ENCODE assay signal across 8 cellular contexts in the genomic region with DNA sequence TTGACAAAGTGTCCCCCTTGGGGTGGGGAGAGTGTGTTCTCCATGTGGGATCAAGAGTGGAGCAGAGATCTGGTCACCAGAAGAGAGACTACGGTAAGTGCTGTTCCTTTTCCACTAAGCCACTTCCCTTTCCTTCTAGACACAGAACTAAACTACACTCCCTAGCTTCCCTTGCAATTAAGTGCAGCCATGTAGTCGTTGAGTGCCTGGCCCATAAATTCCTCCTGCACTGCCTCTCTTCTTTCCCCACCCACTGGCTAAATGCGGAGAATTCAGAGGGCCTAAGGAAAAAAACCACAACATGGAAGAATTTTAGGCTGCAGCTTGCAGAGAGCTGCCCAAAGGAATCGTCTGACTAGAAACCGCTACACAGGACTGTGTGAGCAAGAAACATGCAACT. TPM values are rescaled to one million over a fixed set of nuclear protein-coding genes. Genes with fewer than 3 reads are reported as not detected.
DNase-seq lines count a peak whose midpoint lies in the region; ATAC-seq and TF ChIP-seq lines count a peak whose summit lies in the region.

No MANE protein-coding gene starts in this region.

- peak overlapping the region; percentile 55 for H3K4me3 Mint-ChIP-seq in Calu3 (ENCODE audit: low read depth, unreplicated experiment)
- peak overlapping the region; percentile 96 for H3K4me3 Mint-ChIP-seq in nephron progenitor cell

- peak overlapping the region; percentile 94 for H3K9ac ChIP-seq in Loucy (ENCODE audit: low read depth, low read length, poor library complexity, severe bottlenecking)

- H3K36me3 ChIP-seq in Loucy (ENCODE audit: insufficient read depth, low read length) (peaks cover 6% of the 10 kb centered on the region; the same call in 1 of the 2 replicates), gastroesophageal sphincter (peaks cover 0 to 16% of the 10 kb centered on the region in 2 donors)

- 50 to 63% methylated on average over 2 to 3 of the region's 5 CpGs for WGBS in gastroesophageal sphincter (ENCODE audit: low coverage in 1 of 2), 2 donors

- H3K27me3 Mint-ChIP-seq in Calu3 (ENCODE audit: unreplicated experiment) (no peaks in the 10 kb centered on the region), nephron progenitor cell (ENCODE audit: low read depth, poor library complexity) (peaks cover 5% of the 10 kb centered on the region)

- TF ChIP-seq EP300 in gastroesophageal sphincter (IDR thresholded peaks at IDR 0.05) = no peak

- TF ChIP-seq CTCF in Calu3 (IDR thresholded peaks at IDR 0.05; ENCODE audit: unreplicated experiment) (no peak), Loucy (conservative IDR thresholded peaks at IDR 0.05; ENCODE audit: low read length) (no peak), astrocyte of the spinal cord (IDR thresholded peaks at IDR 0.05; ENCODE audit: low read depth, low read length) (no peak), nephron progenitor cell (IDR thresholded peaks at IDR 0.05) (no peak), gastroesophageal sphincter (IDR thresholded peaks at IDR 0.05) (no peak)

- H3K36me3 Mint-ChIP-seq in Calu3 (ENCODE audit: insufficient read depth, unreplicated experiment) = peaks cover 33% of the 10 kb centered on the region
- H3K36me3 Mint-ChIP-seq in nephron progenitor cell (ENCODE audit: low read depth) = peaks cover 41% of the 10 kb centered on the region

- DNase-seq in Calu3 (no peak), astrocyte of the spinal cord (ENCODE audit: low read depth, low spot score) (peak; percentile 35), nephron progenitor cell (no peak), globus pallidus (ENCODE audit: low spot score) (no peak)
- no peak for DNase-seq in stimulated activated CD4-positive, alpha-beta T cell treated with anti-CD3 and anti-CD28 coated beads, Interleukin-12 subunit alpha, Interleukin-12 subunit beta, amount 100 ng/mL, for 4 hours

- H3K4me1 ChIP-seq in Loucy (ENCODE audit: insufficient read depth, low read length, poor library complexity, severe bottlenecking) (peaks cover 40% of the 10 kb centered on the region), gastroesophageal sphincter (peaks cover 7 to 47% (median 20%) of the 10 kb centered on the region in 3 donors)

- peak overlapping the region; percentile 97 for H3K4me3 ChIP-seq in Loucy (ENCODE audit: low read length, poor library complexity, severe bottlenecking)
- H3K4me3 ChIP-seq in astrocyte of the spinal cord (ENCODE audit: low read depth, low read length) = no peak overlapping the region
- no peak overlapping the region for H3K4me3 ChIP-seq in gastroesophageal sphincter

- ATAC-seq in gastroesophageal sphincter = no peak
- ATAC-seq in HG03342 (IDR thresholded peaks at IDR 0.05; ENCODE audit: unreplicated experiment) = no peak

- H3K4me2 ChIP-seq in Loucy (ENCODE audit: low read depth, low read length, poor library complexity, severe bottlenecking) = peak overlapping the region; percentile 95

- H3K4me1 Mint-ChIP-seq in Calu3 (ENCODE audit: low read depth, unreplicated experiment) (peaks cover 14% of the 10 kb centered on the region), nephron progenitor cell (peaks cover 50% of the 10 kb centered on the region)

- H3K9me3 ChIP-seq in Loucy (ENCODE audit: insufficient read depth, low read depth, low read length) = peaks cover 6% of the 10 kb centered on the region; the same call in 1 of the 2 replicates
- H3K9me3 ChIP-seq in gastroesophageal sphincter = no peaks in the 10 kb centered on the region

- peaks cover 11% of the 10 kb centered on the region for H4K20me1 ChIP-seq in Loucy (ENCODE audit: insufficient read depth, low read length, poor library complexity, severe bottlenecking)

- intact Hi-C loops in Calu3 (cut with micrococcal nuclease; ENCODE audit: unreplicated experiment) = loop anchor here (5.0 kb wide), 2 partner anchors 743 to 803 kb away; no protein-coding TSS in a partner anchor

- H3K27ac ChIP-seq in gastroesophageal sphincter = no peak overlapping the region

- TF ChIP-seq POLR2A in gastroesophageal sphincter (IDR thresholded peaks at IDR 0.05) = no peak

- H3K79me2 ChIP-seq in Loucy (ENCODE audit: insufficient read depth, low read length) = peaks cover 42% of the 10 kb centered on the region

- H3F3A ChIP-seq in Loucy (ENCODE audit: low read depth) = no peaks in the 10 kb centered on the region

- CTCF ChIA-PET in Calu3 (lab: Charles Lee) = no interaction called here

- no TSS peak for BruUV-seq in Calu3 (replicated peaks; lab: Mats Ljungman, UMichigan)

- H3K27me3 ChIP-seq in Loucy (ENCODE audit: insufficient read depth, low read length, poor library complexity, severe bottlenecking) = no peaks in the 10 kb centered on the region
- H3K27me3 ChIP-seq in gastroesophageal sphincter = no peaks in the 10 kb centered on the region

- H2AFZ ChIP-seq in Loucy (ENCODE audit: low read length) = no peak overlapping the region

- H3K9me3 Mint-ChIP-seq in Calu3 (ENCODE audit: low read depth, unreplicated experiment) (peaks cover 4% of the 10 kb centered on the region), nephron progenitor cell (peaks cover 34% of the 10 kb centered on the region)

- in situ Hi-C loops in astrocyte of the spinal cord (cut with HindIII; ENCODE audit: low sequenced_read_pairs) = no loop called here

- H3K27ac Mint-ChIP-seq in Calu3 (ENCODE audit: unreplicated experiment) (no peak overlapping the region), nephron progenitor cell (peak overlapping the region; percentile 44)

- no peaks in the 10 kb centered on the region for H3K9me2 ChIP-seq in Loucy (replicated peaks; ENCODE audit: low read depth, low read length)

RNA-seq across cellular contexts. Expression of a gene that starts 1.5 kb away (rescaled TPM):
- total RNA-seq in Calu3 (2022) = 70.6 and 77.9 TPM in 2 replicates
- total RNA-seq in gastroesophageal sphincter = 10 to 100 TPM in 3 of 4 donors, 1 to 10 TPM in 1; 10.0 to 35.0 (median 20.7) TPM

RNA-seq across cellular contexts. Expression of a gene that starts 1.6 kb away (rescaled TPM):
- total RNA-seq in Calu3 (2022) (20.9 and 25.0 TPM in 2 replicates), gastroesophageal sphincter (10 to 100 TPM; 31.9 to 38.8 (median 35.4) TPM)

RNA-seq across cellular contexts. Expression of a gene that starts 24.0 kb away (rescaled TPM):
- total RNA-seq in Calu3 (2022) = 33.7 and 47.8 TPM in 2 replicates
- total RNA-seq in gastroesophageal sphincter = 10 to 100 TPM; 72.3 to 92.9 (median 82.5) TPM

RNA-seq across cellular contexts. Expression of a gene that starts 51.1 kb away (rescaled TPM):
- total RNA-seq in Calu3 (2022) (2.7 and 3.4 TPM in 2 replicates), gastroesophageal sphincter (1 to 10 TPM in 3 of 4 donors, under 1 TPM in 1; 0.74 to 3.1 (median 1.4) TPM)

RNA-seq across cellular contexts. Expression of a gene that starts 51.1 kb away (rescaled TPM):
- total RNA-seq in Calu3 (2022) (16.2 and 22.0 TPM in 2 replicates), gastroesophageal sphincter (10 to 100 TPM; 14.3 to 31.9 (median 16.8) TPM)
